1 cellular context compared by ENCODE assay signal in the genomic region with DNA sequence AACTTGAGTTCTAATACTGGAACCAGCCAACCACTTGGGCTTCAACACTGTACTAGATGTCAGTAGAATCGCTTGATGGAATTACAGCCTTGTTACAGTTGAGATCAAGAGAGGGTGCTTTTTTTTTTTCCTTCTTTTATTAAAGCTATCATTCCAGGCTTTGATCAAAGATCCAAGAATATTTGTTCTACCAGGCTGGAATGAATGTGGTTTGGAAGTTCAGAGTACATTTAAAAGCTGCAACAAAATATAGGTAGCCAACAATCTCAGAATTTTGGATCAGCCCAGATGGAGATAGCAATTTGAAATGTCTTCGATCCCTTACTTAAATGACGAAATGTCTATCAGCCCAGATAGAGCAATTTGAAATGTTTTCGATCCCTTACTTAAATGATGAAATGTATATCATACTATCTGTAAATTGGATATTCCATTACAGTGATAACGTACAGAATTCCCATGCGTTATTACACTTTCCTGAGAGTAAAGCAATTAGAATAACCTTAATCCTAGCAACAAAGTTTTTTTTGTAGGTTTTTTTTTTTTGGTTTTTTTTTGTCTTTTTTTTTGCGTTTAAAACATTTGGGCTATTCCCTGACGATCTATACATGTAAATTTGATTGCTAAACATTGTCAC.
TF ChIP-seq lines count a peak whose summit lies in the region.

No MANE protein-coding gene starts in this region.

TF ChIP-seq in endothelial cell of umbilical vein, 7 proteins besides CTCF, POLR2A, EP300 and RAD21:
- TF ChIP-seq MAX (IDR thresholded peaks at IDR 0.05; ENCODE audit: insufficient read depth, insufficient read length) (no peak), EZH2 (IDR thresholded peaks at IDR 0.05; ENCODE audit: borderline replicate concordance, low read depth, low read length, severe bottlenecking) (no peak), JUN (IDR thresholded peaks at IDR 0.05; ENCODE audit: borderline replicate concordance, insufficient read depth, insufficient read length, low read depth) (no peak), FOS (IDR thresholded peaks at IDR 0.05; ENCODE audit: borderline replicate concordance, insufficient read depth, low read length) (no peak), POLR2AphosphoS5 (IDR thresholded peaks at IDR 0.05; ENCODE audit: insufficient read depth, low read depth, low read length) (no peak)
